ENCODE assay signal across 13 cellular contexts in the genomic region with DNA sequence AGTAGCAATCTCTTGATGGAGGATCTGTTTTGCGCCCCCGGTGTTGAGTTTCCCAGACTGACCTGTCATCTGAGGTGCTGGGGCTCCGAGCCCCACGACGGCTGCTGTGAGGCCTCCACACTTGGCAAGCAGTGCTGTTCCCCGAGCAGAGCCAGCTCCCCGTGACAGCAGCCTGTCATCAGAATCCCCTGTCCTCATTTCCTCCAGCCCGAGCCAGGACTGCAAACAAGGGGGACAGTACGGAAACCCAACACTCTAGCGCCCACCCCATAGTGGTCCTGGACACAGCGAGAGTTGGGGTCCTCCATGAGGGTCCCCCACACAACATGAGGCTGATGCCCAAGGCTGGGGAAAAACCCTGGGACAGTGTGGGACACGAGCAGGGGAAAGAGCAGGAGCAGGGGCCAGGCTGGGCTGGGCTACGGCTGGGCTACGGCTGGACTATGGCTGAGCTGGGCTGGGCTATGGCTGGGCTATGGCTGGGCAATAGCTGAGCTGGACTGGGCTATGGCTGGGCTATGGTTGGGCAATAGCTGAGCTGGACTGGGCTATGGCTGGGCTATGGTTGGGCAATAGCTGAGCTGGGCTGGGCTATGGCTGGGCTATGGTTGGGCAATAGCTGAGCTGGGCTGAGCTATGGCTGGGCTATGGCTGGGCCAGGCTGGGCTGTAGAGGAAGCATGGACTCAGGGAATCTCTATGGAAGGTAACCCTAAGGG. TPM values are rescaled to one million over a fixed set of nuclear protein-coding genes. Genes with fewer than 3 reads are reported as not detected.
DNase-seq lines count a peak whose midpoint lies in the region; ATAC-seq and TF ChIP-seq lines count a peak whose summit lies in the region.
"Had no signal": no experiment of that assay in that cellular context is flagged by ENCODE, and none has a peak within 500 bp of the region (broad histone marks: within the 10 kb centered on the region; RNA-seq: fewer than 3 reads in every experiment).

No MANE protein-coding gene starts in this region.

- no peak overlapping the region for H3K4me3 Mint-ChIP-seq in natural killer cell treated with Interleukin-12 subunit alpha and Interleukin-12 subunit beta and Interleukin-15 and Interleukin-18, amount 100 ng/mL, for 72 hours
- H3K4me3 Mint-ChIP-seq in natural killer cell, result no peak overlapping the region
- H3K4me3 Mint-ChIP-seq in stimulated activated naive B cell treated with anti-CD40 and anti-IgM and Interleukin-4, amounts not matched to agents 10 μg/mL and 1 μg/mL and 100 μg/mL, for 72 hours, result no peak overlapping the region

- H3K27me3 Mint-ChIP-seq in natural killer cell treated with Interleukin-12 subunit alpha and Interleukin-12 subunit beta and Interleukin-15 and Interleukin-18, amount 100 ng/mL, for 72 hours, result no peaks in the 10 kb centered on the region
- H3K27me3 Mint-ChIP-seq in natural killer cell (ENCODE audit: low read depth in 2 of 2), result no peaks in the 10 kb centered on the region
- peaks cover 0 to 6% of the 10 kb centered on the region in 2 donors for H3K27me3 Mint-ChIP-seq in stimulated activated naive B cell treated with anti-CD40 and anti-IgM and Interleukin-4, amounts not matched to agents 10 μg/mL and 1 μg/mL and 100 μg/mL, for 72 hours

- no peaks in the 10 kb centered on the region for H3K36me3 Mint-ChIP-seq in natural killer cell treated with Interleukin-12 subunit alpha and Interleukin-12 subunit beta and Interleukin-15 and Interleukin-18, amount 100 ng/mL, for 72 hours
- no peaks in the 10 kb centered on the region for H3K36me3 Mint-ChIP-seq in natural killer cell
- peaks cover 0 to 2% of the 10 kb centered on the region in 2 donors for H3K36me3 Mint-ChIP-seq in stimulated activated naive B cell treated with anti-CD40 and anti-IgM and Interleukin-4, amounts not matched to agents 10 μg/mL and 1 μg/mL and 100 μg/mL, for 72 hours

- H3K36me3 ChIP-seq in left lung, result no peaks in the 10 kb centered on the region
- H3K36me3 ChIP-seq: esophagus squamous epithelium, tibial nerve had no signal

- no peak overlapping the region for H3K27ac ChIP-seq in left lung
- H3K27ac ChIP-seq: tibial nerve had no signal

- H3K4me3 ChIP-seq in cardiac fibroblast (replicated peaks in 1 of 2; ENCODE audit: low read depth in 2 of 2, low read length in 2 of 2) (no peak overlapping the region), left lung (no peak overlapping the region)
- H3K4me3 ChIP-seq: esophagus squamous epithelium, tibial nerve had no signal

- peaks cover 0 to 34% of the 10 kb centered on the region in 2 donors for H3K4me1 ChIP-seq in left lung

- no peaks in the 10 kb centered on the region for H3K9me3 ChIP-seq in left lung
- H3K9me3 ChIP-seq: esophagus squamous epithelium, tibial nerve had no signal

- peaks cover 0 to 12% of the 10 kb centered on the region in 2 donors for H3K27me3 ChIP-seq in left lung
- H3K27me3 ChIP-seq: esophagus squamous epithelium had no signal

- peaks cover 0 to 10% of the 10 kb centered on the region in 2 donors for H3K4me1 Mint-ChIP-seq in natural killer cell treated with Interleukin-12 subunit alpha and Interleukin-12 subunit beta and Interleukin-15 and Interleukin-18, amount 100 ng/mL, for 72 hours (ENCODE audit: low read depth in 2 of 2)
- H3K4me1 Mint-ChIP-seq in natural killer cell, result peaks cover 7 to 8% of the 10 kb centered on the region in 2 donors
- peaks cover 4 to 33% of the 10 kb centered on the region in 2 donors for H3K4me1 Mint-ChIP-seq in stimulated activated naive B cell treated with anti-CD40 and anti-IgM and Interleukin-4, amounts not matched to agents 10 μg/mL and 1 μg/mL and 100 μg/mL, for 72 hours

- H3K27ac Mint-ChIP-seq in natural killer cell treated with Interleukin-12 subunit alpha and Interleukin-12 subunit beta and Interleukin-15 and Interleukin-18, amount 100 ng/mL, for 72 hours, result no peak overlapping the region
- no peak overlapping the region for H3K27ac Mint-ChIP-seq in natural killer cell
- no peak overlapping the region for H3K27ac Mint-ChIP-seq in stimulated activated naive B cell treated with anti-CD40 and anti-IgM and Interleukin-4, amounts not matched to agents 10 μg/mL and 1 μg/mL and 100 μg/mL, for 72 hours

- H3K9me3 Mint-ChIP-seq in natural killer cell treated with Interleukin-12 subunit alpha and Interleukin-12 subunit beta and Interleukin-15 and Interleukin-18, amount 100 ng/mL, for 72 hours, result no peaks in the 10 kb centered on the region
- no peaks in the 10 kb centered on the region for H3K9me3 Mint-ChIP-seq in natural killer cell
- no peaks in the 10 kb centered on the region for H3K9me3 Mint-ChIP-seq in stimulated activated naive B cell treated with anti-CD40 and anti-IgM and Interleukin-4, amounts not matched to agents 10 μg/mL and 1 μg/mL and 100 μg/mL, for 72 hours

- ATAC-seq in natural killer cell treated with Interleukin-12 subunit alpha and Interleukin-12 subunit beta and Interleukin-15 and Interleukin-18, amount 100 ng/mL, for 72 hours, result peak in 1 of 2 donors; percentile 63
- no peak for ATAC-seq in natural killer cell
- peak; percentile 25 for ATAC-seq in left lung
- ATAC-seq in GM19324 (IDR thresholded peaks at IDR 0.05; ENCODE audit: low FRiP score, unreplicated experiment), result no peak
- no peak for ATAC-seq in stimulated activated naive B cell treated with anti-CD40 and anti-IgM and Interleukin-4, amounts not matched to agents 10 μg/mL and 1 μg/mL and 100 μg/mL, for 72 hours (replicated peaks)
- no peak for ATAC-seq in GM19397 (IDR thresholded peaks at IDR 0.05; ENCODE audit: unreplicated experiment)

- TF ChIP-seq CTCF in natural killer cell (IDR thresholded peaks at IDR 0.05) (no peak), cardiac fibroblast (IDR thresholded peaks at IDR 0.05; ENCODE audit: low read depth, low read length) (no peak), left lung (IDR thresholded peaks at IDR 0.05) (no peak)

- peak; percentile 52 for DNase-seq in natural killer cell treated with Interleukin-12 subunit alpha and Interleukin-12 subunit beta and Interleukin-15 and Interleukin-18, amount 100 ng/mL, for 72 hours (ENCODE audit: low spot score)
- DNase-seq in natural killer cell (no peak), cardiac fibroblast (ENCODE audit: low read depth in 2 of 2) (peak; percentile 79 to 86), left lung (peak; percentile 51 to 77), NCI-H1105 treated with DMSO at 0.1 percent for 48 hours (lab: John Stamatoyannopoulos, UW) (no peak)
- DNase-seq in stimulated activated naive B cell treated with anti-CD40 and anti-IgM and Interleukin-4, amounts not matched to agents 10 μg/mL and 1 μg/mL and 100 μg/mL, for 72 hours, result no peak
- DNase-seq: activated CD4-positive, alpha-beta T cell treated with anti-CD3 and anti-CD28 coated beads for 4 hours; esophagus squamous epithelium; NCI-H1694 treated with DMSO at 0.1 percent for 48 hours; stimulated activated CD4-positive, alpha-beta T cell treated with anti-CD3 and anti-CD28 coated beads, Interleukin-4, amount 100 ng/mL, for 4 hours had no signal

- intact Hi-C loops in natural killer cell (cut with micrococcal nuclease) (no loop called here), left lung (cut with DNase I) (no loop called here)

RNA-seq across cellular contexts. Expression of gene KLHL30, which starts 1.5 kb away (rescaled TPM):
- not detected for total RNA-seq in natural killer cell treated with Interleukin-12 subunit alpha and Interleukin-12 subunit beta and Interleukin-15 and Interleukin-18, amount 100 ng/mL, for 72 hours
- total RNA-seq in natural killer cell (not detected), left lung (1 to 10 TPM in 1 of 2 donors, under 1 TPM in 1; 0.96 to 1.0 TPM)

RNA-seq across cellular contexts. Expression of gene ERFE, which starts 21.8 kb away (rescaled TPM):
- total RNA-seq in natural killer cell treated with Interleukin-12 subunit alpha and Interleukin-12 subunit beta and Interleukin-15 and Interleukin-18, amount 100 ng/mL, for 72 hours, result 1 to 10 TPM in 1 of 2 donors, under 1 TPM in 1; 0.20 to 3.8 TPM
- total RNA-seq in natural killer cell (1 to 10 TPM in 2 of 3 donors, under 1 TPM in 1; 0.33 to 4.8 (median 4.3) TPM), left lung (1 to 10 TPM in 1 of 2 donors, under 1 TPM in 1; 0.68 to 1.4 TPM)
- total RNA-seq: tibial nerve had no signal

RNA-seq across cellular contexts. Expression of gene ESPNL, which starts 36.8 kb away (rescaled TPM):
- under 1 TPM in 1 of 2 donors, not detected in 1; 0.19 TPM for total RNA-seq in natural killer cell treated with Interleukin-12 subunit alpha and Interleukin-12 subunit beta and Interleukin-15 and Interleukin-18, amount 100 ng/mL, for 72 hours
- total RNA-seq in natural killer cell (not detected), left lung (under 1 TPM; 0.55 to 0.67 TPM)

Comparison
In these comparisons a context has a peak if more than half of its experiments do, and no peak if none do; other contexts are left out.
1. DNase-seq: peak in natural killer cell treated with Interleukin-12 subunit alpha and Interleukin-12 subunit beta and Interleukin-15 and Interleukin-18, amount 100 ng/mL, for 72 hours (single experiment), cardiac fibroblast (2 of 2) and left lung (2 of 2); none in natural killer cell (single experiment), stimulated activated naive B cell treated with anti-CD40 and anti-IgM and Interleukin-4, amounts not matched to agents 10 μg/mL and 1 μg/mL and 100 μg/mL, for 72 hours (single experiment) and NCI-H1105 treated with DMSO at 0.1 percent for 48 hours (single experiment).